Comparison of ENCODE assay signal across 7 cellular contexts in genomic region chr10:100987685-100988049, GRCh38. TPM values are rescaled to one million over a fixed set of nuclear protein-coding genes. Genes with fewer than 3 reads are reported as not detected.
A peak's percentile ranks its signal among the peaks of the same experiment; 100 is the strongest.
DNase-seq lines count a peak whose midpoint lies in the region; ATAC-seq and TF ChIP-seq lines count a peak whose summit lies in the region.

No MANE protein-coding gene starts in this region.

- H4K20me1 ChIP-seq in HCT116 (ENCODE audit: insufficient read depth) = no peaks in the 10 kb centered on the region; the same call in 1 of the 2 replicates

- in situ Hi-C loops in GM13976 (cut with MboI; ENCODE audit: low sequenced_read_pairs, unreplicated experiment) = no loop called here

- H3K4me2 ChIP-seq in HCT116 (ENCODE audit: low read length) = peak overlapping the region; percentile 96

- TSS peak; percentile 74 for BruUV-seq in HCT116 (replicated peaks; lab: Mats Ljungman, UMichigan)

- no peak for TF ChIP-seq POLR2A in HCT116 (IDR thresholded peaks at IDR 0.05; ENCODE audit: borderline replicate concordance, extremely low read depth, insufficient read depth, insufficient read length)

- H3K4me3 Mint-ChIP-seq in stimulated activated naive CD8-positive, alpha-beta T cell treated with anti-CD3 and anti-CD28 coated beads, Interleukin-15, amount 100 ng/mL, for 72 hours = peak overlapping the region; percentile 88 to 96

- H3K27ac Mint-ChIP-seq in stimulated activated naive CD8-positive, alpha-beta T cell treated with anti-CD3 and anti-CD28 coated beads, Interleukin-15, amount 100 ng/mL, for 72 hours = peak overlapping the region; percentile 96 to 97

- H3K27me3 Mint-ChIP-seq in stimulated activated naive CD8-positive, alpha-beta T cell treated with anti-CD3 and anti-CD28 coated beads, Interleukin-15, amount 100 ng/mL, for 72 hours = no peaks in the 10 kb centered on the region

- peaks cover 49% of the 10 kb centered on the region for H3K4me1 Mint-ChIP-seq in stimulated activated naive CD8-positive, alpha-beta T cell treated with anti-CD3 and anti-CD28 coated beads, Interleukin-15, amount 100 ng/mL, for 72 hours

- H3K27ac ChIP-seq in HCT116 (ENCODE audit: low read depth, low read length) (peak overlapping the region; percentile 84), VCaP (peak overlapping the region; percentile 91), iPS DF 6.9 (ENCODE audit: low read length) (no peak overlapping the region)

- ATAC-seq in HCT116 (peak; percentile 33), HG03342 (IDR thresholded peaks at IDR 0.05; ENCODE audit: unreplicated experiment) (no peak), GM18861 (IDR thresholded peaks at IDR 0.05; ENCODE audit: unreplicated experiment) (no peak)
- peak; percentile 8 for ATAC-seq in stimulated activated naive CD8-positive, alpha-beta T cell treated with anti-CD3 and anti-CD28 coated beads, Interleukin-15, amount 100 ng/mL, for 72 hours

- POLR2A ChIA-PET in HCT116 (lab: Charles Lee) = interaction anchor here (1.0 to 1.6 kb wide), 2 partner anchors 10 to 26 kb away, joined by 3 to 6 read pairs; no protein-coding TSS in a partner anchor

- intact Hi-C loops in HCT116 (cut with micrococcal nuclease) = no loop called here

- H3K9me3 ChIP-seq in HCT116 (ENCODE audit: control insufficient read depth in 1 of 2, insufficient read depth in 1 of 2, low read depth in 1 of 2, low read length in 2 of 2) = no peaks in the 10 kb centered on the region
- no peaks in the 10 kb centered on the region for H3K9me3 ChIP-seq in iPS DF 6.9 (ENCODE audit: control insufficient read depth, insufficient read depth, low read length)

- H3K36me3 ChIP-seq in HCT116 (ENCODE audit: control insufficient read depth in 1 of 2, insufficient read depth in 2 of 2, low read length in 2 of 2) (peaks cover 27 to 32% of the 10 kb centered on the region in 2 experiments), iPS DF 6.9 (ENCODE audit: control insufficient read depth, insufficient read depth, low read length) (peaks cover 23% of the 10 kb centered on the region)

- H2AFZ ChIP-seq in HCT116 (ENCODE audit: low read depth, low read length, poor library complexity, severe bottlenecking) = no peak overlapping the region

- CTCF ChIA-PET in HCT116 (lab: Charles Lee) = interaction anchor here (0.6 to 1.5 kb wide), 2 partner anchors 9 to 11 kb away, joined by 3 to 6 read pairs; no protein-coding TSS in a partner anchor

- H3K4me3 ChIP-seq in HCT116 (replicated peaks in 1 of 2; ENCODE audit: low read depth in 1 of 2, low read length in 2 of 2) = peak overlapping the region; percentile 82 to 96
- peak overlapping the region; percentile 84 for H3K4me3 ChIP-seq in iPS DF 6.9 (ENCODE audit: low read length)

- no peak for TF ChIP-seq CTCF in HCT116 (IDR thresholded peaks at IDR 0.05 in 2 of 3, conservative IDR thresholded peaks at IDR 0.05 in 1 of 3; ENCODE audit: borderline replicate concordance in 1 of 3, insufficient read depth in 1 of 3, low read depth in 2 of 3, low read length in 2 of 3)
- TF ChIP-seq CTCF in VCaP (conservative IDR thresholded peaks at IDR 0.05) = no peak
- TF ChIP-seq CTCF in GM13976 (IDR thresholded peaks at IDR 0.05; ENCODE audit: borderline replicate concordance, control extremely low read depth, extremely low read depth, insufficient read depth, missing control alignments) = no peak

- no peaks in the 10 kb centered on the region for H3K27me3 ChIP-seq in HCT116 (ENCODE audit: insufficient read depth, low read length)
- no peaks in the 10 kb centered on the region for H3K27me3 ChIP-seq in iPS DF 6.9 (ENCODE audit: control insufficient read depth, insufficient read depth, low read length)

- RAD21 ChIA-PET in HCT116 (lab: Charles Lee; ENCODE audit: low non-redundant PET in 1 of 2, low total read pairs in 2 of 2, uncharacterized antibody in 2 of 2, unreplicated experiment in 2 of 2) = no interaction called here

- H3K9me3 Mint-ChIP-seq in stimulated activated naive CD8-positive, alpha-beta T cell treated with anti-CD3 and anti-CD28 coated beads, Interleukin-15, amount 100 ng/mL, for 72 hours = no peaks in the 10 kb centered on the region

- DNase-seq in HCT116 (ENCODE audit: low read depth, low spot score) (no peak), iPS DF 6.9 (ENCODE audit: low read depth, low spot score) (no peak), GM13976 (ENCODE audit: low spot score) (no peak)
- no peak for DNase-seq in stimulated activated naive CD8-positive, alpha-beta T cell treated with anti-CD3 and anti-CD28 coated beads, Interleukin-15, amount 100 ng/mL, for 72 hours

- H3K79me2 ChIP-seq in HCT116 (ENCODE audit: insufficient read depth, low read length) = peaks cover 62% of the 10 kb centered on the region

- H3K9me2 ChIP-seq in HCT116 (ENCODE audit: insufficient read depth) = no peaks in the 10 kb centered on the region

- no CpG with 5 or more reads among the region's 15 CpGs for WGBS in iPS DF 6.9 (ENCODE audit: insufficient coverage, insufficient read length)

- H3K4me1 ChIP-seq in HCT116 (ENCODE audit: control insufficient read depth in 1 of 2, insufficient read depth in 2 of 2, low read length in 2 of 2) (peaks cover 10 to 28% of the 10 kb centered on the region in 2 experiments; a peak in 3 of 4 replicates), iPS DF 6.9 (ENCODE audit: control insufficient read depth, insufficient read depth, low read length) (peaks cover 4% of the 10 kb centered on the region; the same call in 1 of the 2 replicates)

- peak overlapping the region; percentile 96 for H3K9ac ChIP-seq in HCT116 (ENCODE audit: low read length)

- TF ChIP-seq RAD21 in HCT116 (IDR thresholded peaks at IDR 0.05; ENCODE audit: low read depth) = no peak

TF ChIP-seq in HCT116, 20 proteins besides CTCF, POLR2A, EP300 and RAD21:
- TF ChIP-seq ELF1 (IDR thresholded peaks at IDR 0.05; ENCODE audit: borderline replicate concordance, low read depth) = no peak
- TF ChIP-seq POLR2AphosphoS5 (IDR thresholded peaks at IDR 0.05; ENCODE audit: low read depth, low read length) = no peak
- TF ChIP-seq SRF (IDR thresholded peaks at IDR 0.05; ENCODE audit: low read depth) = no peak
- TF ChIP-seq EGR1 (IDR thresholded peaks at IDR 0.05; ENCODE audit: low read depth) = no peak
- TF ChIP-seq, protein P1, sequence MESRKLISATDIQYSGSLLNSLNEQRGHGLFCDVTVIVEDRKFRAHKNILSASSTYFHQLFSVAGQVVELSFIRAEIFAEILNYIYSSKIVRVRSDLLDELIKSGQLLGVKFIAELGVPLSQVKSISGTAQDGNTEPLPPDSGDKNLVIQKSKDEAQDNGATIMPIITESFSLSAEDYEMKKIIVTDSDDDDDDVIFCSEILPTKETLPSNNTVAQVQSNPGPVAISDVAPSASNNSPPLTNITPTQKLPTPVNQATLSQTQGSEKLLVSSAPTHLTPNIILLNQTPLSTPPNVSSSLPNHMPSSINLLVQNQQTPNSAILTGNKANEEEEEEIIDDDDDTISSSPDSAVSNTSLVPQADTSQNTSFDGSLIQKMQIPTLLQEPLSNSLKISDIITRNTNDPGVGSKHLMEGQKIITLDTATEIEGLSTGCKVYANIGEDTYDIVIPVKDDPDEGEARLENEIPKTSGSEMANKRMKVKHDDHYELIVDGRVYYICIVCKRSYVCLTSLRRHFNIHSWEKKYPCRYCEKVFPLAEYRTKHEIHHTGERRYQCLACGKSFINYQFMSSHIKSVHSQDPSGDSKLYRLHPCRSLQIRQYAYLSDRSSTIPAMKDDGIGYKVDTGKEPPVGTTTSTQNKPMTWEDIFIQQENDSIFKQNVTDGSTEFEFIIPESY (IDR thresholded peaks at IDR 0.05; ENCODE audit: extremely low read depth, insufficient replicate concordance, low read length) = no peak
- TF ChIP-seq ZFX (IDR thresholded peaks at IDR 0.05) = 0 out of 2 replicates have a peak, but pooled peaks have one; percentile 1
- TF ChIP-seq SP1 (IDR thresholded peaks at IDR 0.05; ENCODE audit: low read depth) = no peak

RNA-seq across cellular contexts. Expression of gene TWNK, which starts 0.3 kb away (rescaled TPM):
- total RNA-seq in HCT116 (2021; ENCODE audit: unreplicated experiment) = 42.1 TPM
- 39.7 and 42.4 TPM in 2 replicates for polyA plus RNA-seq in HCT116 (2012)

RNA-seq across cellular contexts. Expression of gene MRPL43, which starts 0.4 kb away (rescaled TPM):
- total RNA-seq in HCT116 (2021; ENCODE audit: unreplicated experiment) = 136 TPM
- 153 and 159 TPM in 2 replicates for polyA plus RNA-seq in HCT116 (2012)

RNA-seq across cellular contexts. Expression of gene LZTS2, which starts 11.9 kb away (rescaled TPM):
- total RNA-seq in HCT116 (2021; ENCODE audit: unreplicated experiment) = 93.0 TPM
- polyA plus RNA-seq in HCT116 (2012) = 75.6 and 78.8 TPM in 2 replicates

RNA-seq across cellular contexts. Expression of gene SEMA4G, which starts 18.4 kb away (rescaled TPM):
- total RNA-seq in HCT116 (2021; ENCODE audit: unreplicated experiment) = 29.4 TPM
- polyA plus RNA-seq in HCT116 (2012) = 31.8 and 34.3 TPM in 2 replicates

RNA-seq across cellular contexts. Expression of gene PDZD7, which starts 43.3 kb away (rescaled TPM):
- 6.1 TPM for total RNA-seq in HCT116 (2021; ENCODE audit: unreplicated experiment)
- 4.8 and 6.1 TPM in 2 replicates for polyA plus RNA-seq in HCT116 (2012)

Comparison
In these comparisons a context has a peak if more than half of its experiments do, and no peak if none do; other contexts are left out.
1. ATAC-seq: peak in HCT116 (single experiment) and stimulated activated naive CD8-positive, alpha-beta T cell treated with anti-CD3 and anti-CD28 coated beads, Interleukin-15, amount 100 ng/mL, for 72 hours (single experiment); none in HG03342 (single experiment) and GM18861 (single experiment).